ENCODE assay signal across 14 cellular contexts in genomic region chr6:130406935-130407532, GRCh38.
"Had no signal": no experiment of that assay in that cellular context is flagged by ENCODE, and none has a peak within 500 bp of the region (broad histone marks: within the 10 kb centered on the region; RNA-seq: fewer than 3 reads in every experiment).

No MANE protein-coding gene starts in this region.

- H3K4me1 ChIP-seq: testis had no signal

- H3K4me1 Mint-ChIP-seq: stimulated activated naive CD8-positive, alpha-beta T cell treated with anti-CD3 and anti-CD28 coated beads, Interleukin-15, amount 100 ng/mL, for 72 hours had no signal

- H3K4me3 ChIP-seq: testis had no signal

- H3K9me3 ChIP-seq: testis had no signal

- ATAC-seq: left colon; stimulated activated naive CD8-positive, alpha-beta T cell treated with anti-CD3 and anti-CD28 coated beads, Interleukin-15, amount 100 ng/mL, for 72 hours had no signal

- H3K4me3 Mint-ChIP-seq: activated naive CD8-positive, alpha-beta T cell; nephron; stimulated activated naive CD8-positive, alpha-beta T cell treated with anti-CD3 and anti-CD28 coated beads, Interleukin-15, amount 100 ng/mL, for 72 hours had no signal

- H3K27me3 ChIP-seq: brain microvascular endothelial cell, testis had no signal

- H3K27ac Mint-ChIP-seq: activated naive CD8-positive, alpha-beta T cell; nephron had no signal

- DNase-seq: activated CD4-positive, alpha-beta T cell treated with anti-CD3 and anti-CD28 coated beads, Interleukin-2, amount 50 U/mL, for 1 hour; activated effector memory CD4-positive, alpha-beta T cell treated with Interleukin-2 at 50 U/mL for 16 hours; activated T-cell treated with anti-CD3 and anti-CD28 coated beads, Interleukin-2, amount 50 U/mL, for 1 hour; brain microvascular endothelial cell; effector memory CD4-positive, alpha-beta T cell; left colon; mammary epithelial cell; stimulated activated CD4-positive, alpha-beta T cell treated with anti-CD3 and anti-CD28 coated beads, Interleukin-15, amount 100 ng/mL, for 24 hours; stimulated activated CD4-positive, alpha-beta T cell treated with anti-CD3 and anti-CD28 coated beads, Interleukin-4, amount 100 ng/mL, for 4 hours; stimulated activated naive CD8-positive, alpha-beta T cell treated with anti-CD3 and anti-CD28 coated beads, Interleukin-15, amount 100 ng/mL, for 72 hours; T-helper 2 cell; testis had no signal

- H3K27ac ChIP-seq: brain microvascular endothelial cell, testis had no signal

- H3K36me3 ChIP-seq: brain microvascular endothelial cell had no signal
